1 cellular context compared by ENCODE assay signal in the genomic region with DNA sequence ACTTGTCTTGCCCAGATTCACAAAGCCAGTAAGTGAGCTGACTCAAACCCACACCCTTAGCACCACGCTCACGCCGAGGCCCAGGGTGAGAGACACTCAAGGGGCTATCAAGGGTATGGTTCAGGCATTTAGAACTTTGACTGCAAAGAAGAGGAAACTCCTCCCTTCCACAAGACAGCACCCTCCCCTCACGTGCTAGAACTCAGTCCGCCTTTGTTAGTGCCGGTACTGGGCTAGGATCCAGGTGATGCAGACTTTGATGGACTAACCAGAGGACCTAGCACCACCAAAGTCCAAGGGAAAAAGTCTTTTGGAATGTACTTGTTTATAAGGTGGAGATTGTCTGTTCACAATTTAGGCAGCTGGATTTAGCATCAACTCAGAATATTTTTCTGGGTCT.
A peak's percentile ranks its signal among the peaks of the same experiment; 100 is the strongest.
TF ChIP-seq lines count a peak whose summit lies in the region.

No MANE protein-coding gene starts in this region.

TF ChIP-seq in K562, 482 proteins besides CTCF, POLR2A, EP300 and RAD21:
- TF ChIP-seq BHLHE40 (IDR thresholded peaks at IDR 0.05; ENCODE audit: low read length) (peak; percentile 36; the same call in 1 of the 2 replicates), HMGN3 (IDR thresholded peaks at IDR 0.05; ENCODE audit: borderline replicate concordance, extremely low read depth, insufficient read length, low read depth, low read length) (no peak), YBX1 (IDR thresholded peaks at IDR 0.05) (no peak), MYBL2 (IDR thresholded peaks at IDR 0.05; ENCODE audit: low read depth) (no peak), MYBL2 (CRISPR knock-in tag; IDR thresholded peaks at IDR 0.05; ENCODE audit: borderline replicate concordance) (no peak), CCNT2 (IDR thresholded peaks at IDR 0.05; ENCODE audit: borderline replicate concordance, extremely low read depth, insufficient read length, low read depth, low read length) (no peak)
- TF ChIP-seq, protein P1, sequence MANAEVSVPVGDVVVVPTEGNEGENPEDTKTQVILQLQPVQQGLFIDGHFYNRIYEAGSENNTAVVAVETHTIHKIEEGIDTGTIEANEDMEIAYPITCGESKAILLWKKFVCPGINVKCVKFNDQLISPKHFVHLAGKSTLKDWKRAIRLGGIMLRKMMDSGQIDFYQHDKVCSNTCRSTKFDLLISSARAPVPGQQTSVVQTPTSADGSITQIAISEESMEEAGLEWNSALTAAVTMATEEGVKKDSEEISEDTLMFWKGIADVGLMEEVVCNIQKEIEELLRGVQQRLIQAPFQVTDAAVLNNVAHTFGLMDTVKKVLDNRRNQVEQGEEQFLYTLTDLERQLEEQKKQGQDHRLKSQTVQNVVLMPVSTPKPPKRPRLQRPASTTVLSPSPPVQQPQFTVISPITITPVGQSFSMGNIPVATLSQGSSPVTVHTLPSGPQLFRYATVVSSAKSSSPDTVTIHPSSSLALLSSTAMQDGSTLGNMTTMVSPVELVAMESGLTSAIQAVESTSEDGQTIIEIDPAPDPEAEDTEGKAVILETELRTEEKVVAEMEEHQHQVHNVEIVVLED (CRISPR knock-in tag; IDR thresholded peaks at IDR 0.05) = no peak
TF ChIP-seq in K562: peak in this region for 1.
